8 cellular contexts compared by ENCODE assay signal in genomic region chr1:211382714-211383480, GRCh38. TPM values are rescaled to one million over a fixed set of nuclear protein-coding genes. Genes with fewer than 3 reads are reported as not detected.
DNase-seq lines count a peak whose midpoint lies in the region; ATAC-seq and TF ChIP-seq lines count a peak whose summit lies in the region.

No MANE protein-coding gene starts in this region.

- in situ Hi-C loops in transverse colon (cut with MboI; ENCODE audit: low pct_ligation_motif_present in 1 of 4, low pct_unique_long_range_greater_than_20kb in 1 of 4, low sequenced_read_pairs in 3 of 4) = no loop called here

- no peaks in the 10 kb centered on the region for H3K9me3 Mint-ChIP-seq in T-cell

- no peaks in the 10 kb centered on the region for H3K27me3 Mint-ChIP-seq in T-cell

- H3K36me3 ChIP-seq in adrenal gland (replicated peaks in 1 of 2) (no peaks in the 10 kb centered on the region), heart right ventricle (no peaks in the 10 kb centered on the region), transverse colon (no peaks in the 10 kb centered on the region)

- H3K4me3 ChIP-seq in GM12875 (ENCODE audit: low read depth, low read length) (peak overlapping the region; percentile 67), adrenal gland (peak overlapping the region; percentile 27 to 61 (median 58)), heart right ventricle (peak overlapping the region; percentile 50 to 82 (median 68)), transverse colon (peak overlapping the region; percentile 40 to 65 (median 58))

- CTCF ChIA-PET in T-cell (lab: Charles Lee) = interaction anchor here (0.6 to 1.1 kb wide), 4 partner anchors 39 to 59 kb away, joined by 3 read pairs; no protein-coding TSS in a partner anchor

- 1 to 3% (median 2%) methylated on average over 19 to 49 of the region's 49 CpGs for WGBS in adrenal gland, 4 donors
- WGBS in heart right ventricle, 2 donors = 2% methylated on average over 49 of the region's 49 CpGs
- WGBS in transverse colon (ENCODE audit: low coverage in 1 of 2), 2 donors = 1 to 2% methylated on average over 6 to 49 of the region's 49 CpGs

- H3K27ac ChIP-seq in adrenal gland (peak overlapping the region; percentile 73 to 96 (median 92)), heart right ventricle (peak overlapping the region; percentile 69 to 97 (median 94)), transverse colon (peak overlapping the region; percentile 92 to 96 (median 92))

- peak overlapping the region; percentile 85 to 93 (median 87) for H3K4me3 Mint-ChIP-seq in T-cell

- peaks cover 27 to 37% (median 28%) of the 10 kb centered on the region in 3 donors for H3K4me1 Mint-ChIP-seq in T-cell

- TF ChIP-seq POLR2A in adrenal gland (IDR thresholded peaks at IDR 0.05) (peak; percentile 89 to 90), transverse colon (IDR thresholded peaks at IDR 0.05) (peak; percentile 94)

- peaks cover 4% of the 10 kb centered on the region for H3K36me3 Mint-ChIP-seq in T-cell

- H3K27me3 ChIP-seq in adrenal gland (no peaks in the 10 kb centered on the region), heart right ventricle (no peaks in the 10 kb centered on the region), transverse colon (no peaks in the 10 kb centered on the region)

- peak overlapping the region; percentile 96 to 97 for H3K27ac Mint-ChIP-seq in T-cell

- H3K9me3 ChIP-seq in adrenal gland (replicated peaks in 1 of 3) (no peaks in the 10 kb centered on the region), heart right ventricle (no peaks in the 10 kb centered on the region), transverse colon (no peaks in the 10 kb centered on the region)

- TF ChIP-seq CTCF in GM12875 (IDR thresholded peaks at IDR 0.05; ENCODE audit: borderline replicate concordance, insufficient read depth, low read depth, low read length) (no peak), adrenal gland (IDR thresholded peaks at IDR 0.05) (no peak), heart right ventricle (IDR thresholded peaks at IDR 0.05) (no peak), transverse colon (IDR thresholded peaks at IDR 0.05) (peak in 1 of 5 experiments; percentile 6)

- no peak for TF ChIP-seq EP300 in transverse colon (IDR thresholded peaks at IDR 0.05; ENCODE audit: low read depth)

- intact Hi-C loops in adrenal gland (cut with DNase I) = loop anchor here in 1 of 2 donors (10.0 kb wide), 1 partner anchor 58 kb away; the partner anchor contains the start of gene TRAF5
- intact Hi-C loops in heart right ventricle (cut with DNase I) = loop anchor here in 3 of 10 donors (2.0 to 5.0 kb wide), 2 partner anchors 56 to 58 kb away; partner anchors contain the start of gene TRAF5 (in 2 of the 3)
- intact Hi-C loops in transverse colon (cut with DNase I; ENCODE audit: low total_unique reads) = no loop called here

- POLR2A ChIA-PET in T-cell (lab: Charles Lee) = no interaction called here

- peak; percentile 91 for DNase-seq in NCI-H1105 treated with DMSO at 0.1 percent for 48 hours (lab: John Stamatoyannopoulos, UW)
- peak; percentile 29 to 80 (median 61) for DNase-seq in T-cell
- peak; percentile 93 to 97 (median 94) for DNase-seq in adrenal gland
- peak; percentile 94 to 96 for DNase-seq in heart right ventricle
- DNase-seq in pons (ENCODE audit: low spot score) = peak; percentile 96
- peak; percentile 95 for DNase-seq in transverse colon

- ATAC-seq in HG02623 (IDR thresholded peaks at IDR 0.05; ENCODE audit: unreplicated experiment) (peak; percentile 94), T-cell (replicated peaks in 1 of 4) (peak; percentile 86 to 95 (median 94)), heart right ventricle (peak; percentile 100)

- H3K4me1 ChIP-seq in adrenal gland (replicated peaks in 1 of 2) = peaks cover 6 to 7% of the 10 kb centered on the region in 2 donors
- H3K4me1 ChIP-seq in heart right ventricle = peaks cover 2 to 21% (median 13%) of the 10 kb centered on the region in 9 donors
- peaks cover 0 to 22% (median 5%) of the 10 kb centered on the region in 4 donors for H3K4me1 ChIP-seq in transverse colon

RNA-seq across cellular contexts. Expression of gene TRAF5, which starts 56.3 kb away (rescaled TPM):
- total RNA-seq in T-cell (10 to 100 TPM; 49.5 to 64.5 (median 57.2) TPM), adrenal gland (10 to 100 TPM in 1 of 8 donors, 1 to 10 TPM in 7; 1.0 to 13.5 (median 6.4) TPM), heart right ventricle (1 to 10 TPM; 1.3 to 4.6 (median 1.8) TPM), transverse colon (10 to 100 TPM; 10.5 to 30.5 (median 17.0) TPM)
- polyA plus RNA-seq in adrenal gland (10 to 100 TPM in 1 of 3 donors, 1 to 10 TPM in 2; 3.8 to 16.7 (median 9.3) TPM), heart right ventricle (1 to 10 TPM; 1.9 to 5.5 TPM)

Comparison
In these comparisons a context has a peak if more than half of its experiments do, and no peak if none do; other contexts are left out.
1. Peak in every context shown above with its lines: DNase-seq, ATAC-seq, H3K4me3 ChIP-seq and H3K27ac ChIP-seq.